In genomic region chr3:98657429-98657828, GRCh38 we compare ENCODE assay signal across 8 cellular contexts.
DNase-seq lines count a peak whose midpoint lies in the region; ATAC-seq, FAIRE-seq and TF ChIP-seq lines count a peak whose summit lies in the region.

No MANE protein-coding gene starts in this region.

- H3K9me3 ChIP-seq in left ventricle myocardium inferior (replicated peaks): no peaks in the 10 kb centered on the region

- peaks cover 11% of the 10 kb centered on the region for H3K27me3 ChIP-seq in left ventricle myocardium inferior (ENCODE audit: low read depth)

- no peak overlapping the region for H3K27ac ChIP-seq in left ventricle myocardium inferior (replicated peaks)

- TF ChIP-seq POLR2A in GM12892 (IDR thresholded peaks at IDR 0.05; ENCODE audit: low read depth, low read length): no peak

- TF ChIP-seq CTCF in left ventricle myocardium inferior (IDR thresholded peaks at IDR 0.05; ENCODE audit: borderline replicate concordance): peak; percentile 26

- peaks cover 9% of the 10 kb centered on the region for H3K4me1 ChIP-seq in left ventricle myocardium inferior

- peak; percentile 90 for ATAC-seq in GM21737 (IDR thresholded peaks at IDR 0.05; ENCODE audit: unreplicated experiment)

- FAIRE-seq in GM12892 (lab: Jason Lieb, UNC): peak; percentile 85

- H3K4me3 ChIP-seq in left ventricle myocardium inferior: peak overlapping the region; percentile 52

- H3K36me3 ChIP-seq in left ventricle myocardium inferior: no peaks in the 10 kb centered on the region

- intact Hi-C loops in left ventricle myocardium inferior (cut with micrococcal nuclease): no loop called here

- DNase-seq in GM12892 (ENCODE audit: insufficient read length) (peak; percentile 16), HuH-7.5 (ENCODE audit: low spot score) (peak; percentile 23), left ventricle myocardium inferior (peak; percentile 32), GDM1 (lab: John Stamatoyannopoulos, UW) (no peak), SIG-M5 treated with dmso at 0.1 percent for 504 hours (lab: John Stamatoyannopoulos, UW; ENCODE audit: unreplicated experiment) (no peak)
- peak in 2 of 3 experiments; percentile 6 to 11 for DNase-seq in activated CD8-positive, alpha-beta memory T cell treated with anti-CD3 and anti-CD28 coated beads for 48 hours (ENCODE audit: low read depth in 2 of 3, low spot score in 2 of 3)
- DNase-seq in stimulated activated CD4-positive, alpha-beta T cell treated with anti-CD3 and anti-CD28 coated beads, Interleukin-4, amount 100 ng/mL, for 1 hour: peak; percentile 42

Comparison
In these comparisons a context has a peak if more than half of its experiments do, and no peak if none do; other contexts are left out.
1. DNase-seq: peak in GM12892 (single experiment), HuH-7.5 (single experiment), activated CD8-positive, alpha-beta memory T cell treated with anti-CD3 and anti-CD28 coated beads for 48 hours (2 of 3), left ventricle myocardium inferior (single experiment) and stimulated activated CD4-positive, alpha-beta T cell treated with anti-CD3 and anti-CD28 coated beads, Interleukin-4, amount 100 ng/mL, for 1 hour (single experiment); none in GDM1 (single experiment) and SIG-M5 treated with dmso at 0.1 percent for 504 hours (single experiment).